14 cellular contexts compared by ENCODE assay signal in the genomic region with DNA sequence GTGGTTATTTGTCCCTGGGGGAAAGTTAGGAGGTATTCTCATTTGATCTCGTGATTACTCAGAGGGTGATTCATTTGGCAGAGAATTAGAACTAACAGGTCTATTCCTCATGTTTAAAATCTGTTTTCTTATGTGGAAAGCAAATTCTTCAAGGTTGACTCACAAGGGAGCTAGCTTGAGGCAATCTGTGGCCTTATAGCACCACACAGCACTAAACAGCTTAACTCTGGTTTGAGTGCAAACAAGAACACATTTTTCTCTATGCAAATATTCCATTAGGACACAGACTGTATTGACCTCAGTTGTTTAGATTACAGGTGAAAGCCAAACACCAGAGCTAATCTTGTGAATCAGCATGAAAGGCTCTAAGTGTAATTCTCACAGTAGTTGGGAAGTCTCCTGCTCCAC.
DNase-seq lines count a peak whose midpoint lies in the region; FAIRE-seq and TF ChIP-seq lines count a peak whose summit lies in the region.
"Had no signal": no experiment of that assay in that cellular context is flagged by ENCODE, and none has a peak within 500 bp of the region (broad histone marks: within the 10 kb centered on the region; RNA-seq: fewer than 3 reads in every experiment).

No MANE protein-coding gene starts in this region.

- H3K9ac ChIP-seq in adipocyte (ENCODE audit: low read length) = no peak overlapping the region

- H3K27ac ChIP-seq in stomach = no peak overlapping the region
- H3K27ac ChIP-seq: esophagus squamous epithelium, HL-60, spleen had no signal

- DNase-seq in SIG-M5 treated with dmso at 0.1 percent for 504 hours (lab: John Stamatoyannopoulos, UW; ENCODE audit: unreplicated experiment) (peak; percentile 66), SIG-M5 (lab: John Stamatoyannopoulos, UW) (no peak), adipocyte (ENCODE audit: low read depth) (peak; percentile 0), iris pigment epithelial cell (ENCODE audit: low read depth) (peak; percentile 94), urothelium cell line (ENCODE audit: low spot score) (peak; percentile 53), CD1c-positive myeloid dendritic cell (ENCODE audit: extremely low spot score) (no peak), stomach (no peak), COR-L47 (lab: John Stamatoyannopoulos, UW) (no peak)
- DNase-seq: activated CD4-positive, alpha-beta memory T cell treated with anti-CD3 and anti-CD28 coated beads for 36 hours; esophagus squamous epithelium; NCI-H2029 treated with DMSO at 0.1 percent for 48 hours; spleen had no signal

- no peak for TF ChIP-seq POLR2A in stomach (IDR thresholded peaks at IDR 0.05)

- no peak for TF ChIP-seq EP300 in stomach (IDR thresholded peaks at IDR 0.05)

- TF ChIP-seq CTCF in stomach (IDR thresholded peaks at IDR 0.05) = no peak

- H3K36me3 ChIP-seq in adipocyte (ENCODE audit: control insufficient read depth, insufficient read depth, low read length, severe bottlenecking) (no peaks in the 10 kb centered on the region), stomach (no peaks in the 10 kb centered on the region)
- H3K36me3 ChIP-seq: esophagus squamous epithelium, HAP-1, spleen had no signal

- H3K4me3 ChIP-seq in adipocyte (ENCODE audit: low read length) = no peak overlapping the region
- no peak overlapping the region for H3K4me3 ChIP-seq in stomach
- H3K4me3 ChIP-seq: esophagus squamous epithelium, HAP-1, spleen had no signal

- no peaks in the 10 kb centered on the region for H3K4me1 ChIP-seq in adipocyte (ENCODE audit: control insufficient read depth, insufficient read depth, low read length)
- no peaks in the 10 kb centered on the region for H3K4me1 ChIP-seq in stomach
- H3K4me1 ChIP-seq: esophagus squamous epithelium, HAP-1, spleen had no signal

- peaks cover 3% of the 10 kb centered on the region for H3K9me3 ChIP-seq in adipocyte (ENCODE audit: control insufficient read depth, low read length)
- H3K9me3 ChIP-seq in stomach = peaks cover 0 to 6% (median 0%) of the 10 kb centered on the region in 4 donors
- H3K9me3 ChIP-seq: HAP-1 had no signal

- WGBS in stomach, 5 donors = 8 to 33% (median 28%) methylated on average over 1 of the region's 1 CpG

- FAIRE-seq in urothelium cell line (lab: Jason Lieb, UNC) = peak; percentile 27

- intact Hi-C loops in stomach (cut with DNase I; ENCODE audit: low total_unique reads) = no loop called here

- H3K27me3 ChIP-seq in adipocyte (replicated peaks; ENCODE audit: control insufficient read depth, insufficient read depth, low read length) (no peaks in the 10 kb centered on the region), stomach (no peaks in the 10 kb centered on the region)
- H3K27me3 ChIP-seq: esophagus squamous epithelium, spleen had no signal

Comparison
In these comparisons a context has a peak if more than half of its experiments do, and no peak if none do; other contexts are left out.
1. DNase-seq: peak in SIG-M5 treated with dmso at 0.1 percent for 504 hours (single experiment), adipocyte (single experiment), iris pigment epithelial cell (single experiment) and urothelium cell line (single experiment); none in SIG-M5 (single experiment), CD1c-positive myeloid dendritic cell (single experiment), stomach (single experiment) and COR-L47 (single experiment).